In genomic region chr6:151379933-151380847, GRCh38 we compare ENCODE assay signal across 1 cellular context.
TF ChIP-seq lines count a peak whose summit lies in the region.

No MANE protein-coding gene starts in this region.

TF ChIP-seq in WTC11, 78 proteins besides CTCF, POLR2A, EP300 and RAD21 (continued from another document):
- TF ChIP-seq E2F1 (CRISPR knock-in tag; IDR thresholded peaks at IDR 0.05) (no peak), MXD4 (CRISPR knock-in tag; IDR thresholded peaks at IDR 0.05; ENCODE audit: borderline replicate concordance) (no peak), ZNF263 (CRISPR knock-in tag; IDR thresholded peaks at IDR 0.05; ENCODE audit: low read depth) (no peak), ZBTB43 (CRISPR knock-in tag; IDR thresholded peaks at IDR 0.05) (no peak), HMGXB4 (CRISPR knock-in tag; IDR thresholded peaks at IDR 0.05) (no peak), GABPB1 (CRISPR knock-in tag; IDR thresholded peaks at IDR 0.05) (no peak), JUN (CRISPR knock-in tag; IDR thresholded peaks at IDR 0.05) (no peak), USF1 (CRISPR knock-in tag; IDR thresholded peaks at IDR 0.05) (no peak)
